Comparison of ENCODE assay signal across 1 cellular context in the genomic region with DNA sequence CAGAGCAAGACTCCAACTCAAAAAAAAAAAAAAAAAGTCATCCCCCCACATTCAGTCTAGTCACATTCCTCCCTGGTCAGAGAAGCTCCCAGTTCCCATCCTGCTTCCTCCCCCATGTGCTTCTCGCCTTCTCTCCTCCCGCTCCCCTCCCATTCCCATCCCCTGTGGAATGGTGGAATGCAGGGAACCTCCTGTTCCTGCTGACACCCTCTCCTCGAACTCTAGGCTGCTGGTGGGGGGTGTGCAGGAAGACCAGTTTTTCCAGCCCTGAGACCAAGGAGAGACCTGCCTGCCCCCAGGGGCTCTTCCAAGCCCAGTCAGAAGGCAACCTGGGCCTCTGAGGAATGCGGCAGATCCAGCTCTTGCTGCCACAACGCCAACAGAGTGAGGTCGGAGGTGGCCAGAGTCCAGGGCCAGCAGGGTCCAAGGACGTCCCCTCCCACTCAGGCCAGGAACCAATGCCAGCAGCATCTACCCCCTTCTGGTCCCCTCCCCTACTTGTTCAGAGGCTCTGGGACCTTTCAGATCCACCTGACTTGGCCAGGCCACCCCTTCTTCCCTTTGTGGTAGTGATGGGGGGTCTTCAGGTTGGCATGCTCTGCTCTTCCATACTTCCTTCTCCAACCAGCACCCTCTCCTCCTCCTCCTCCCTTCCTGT.
TF ChIP-seq lines count a peak whose summit lies in the region.

No MANE protein-coding gene starts in this region.

TF ChIP-seq in HepG2, 621 proteins besides CTCF, POLR2A, EP300 and RAD21 (continued from another document and continues in another):
- TF ChIP-seq, protein P1, sequence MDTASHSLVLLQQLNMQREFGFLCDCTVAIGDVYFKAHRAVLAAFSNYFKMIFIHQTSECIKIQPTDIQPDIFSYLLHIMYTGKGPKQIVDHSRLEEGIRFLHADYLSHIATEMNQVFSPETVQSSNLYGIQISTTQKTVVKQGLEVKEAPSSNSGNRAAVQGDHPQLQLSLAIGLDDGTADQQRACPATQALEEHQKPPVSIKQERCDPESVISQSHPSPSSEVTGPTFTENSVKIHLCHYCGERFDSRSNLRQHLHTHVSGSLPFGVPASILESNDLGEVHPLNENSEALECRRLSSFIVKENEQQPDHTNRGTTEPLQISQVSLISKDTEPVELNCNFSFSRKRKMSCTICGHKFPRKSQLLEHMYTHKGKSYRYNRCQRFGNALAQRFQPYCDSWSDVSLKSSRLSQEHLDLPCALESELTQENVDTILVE (CRISPR knock-in tag; IDR thresholded peaks at IDR 0.05), result no peak
- TF ChIP-seq, protein P2, sequence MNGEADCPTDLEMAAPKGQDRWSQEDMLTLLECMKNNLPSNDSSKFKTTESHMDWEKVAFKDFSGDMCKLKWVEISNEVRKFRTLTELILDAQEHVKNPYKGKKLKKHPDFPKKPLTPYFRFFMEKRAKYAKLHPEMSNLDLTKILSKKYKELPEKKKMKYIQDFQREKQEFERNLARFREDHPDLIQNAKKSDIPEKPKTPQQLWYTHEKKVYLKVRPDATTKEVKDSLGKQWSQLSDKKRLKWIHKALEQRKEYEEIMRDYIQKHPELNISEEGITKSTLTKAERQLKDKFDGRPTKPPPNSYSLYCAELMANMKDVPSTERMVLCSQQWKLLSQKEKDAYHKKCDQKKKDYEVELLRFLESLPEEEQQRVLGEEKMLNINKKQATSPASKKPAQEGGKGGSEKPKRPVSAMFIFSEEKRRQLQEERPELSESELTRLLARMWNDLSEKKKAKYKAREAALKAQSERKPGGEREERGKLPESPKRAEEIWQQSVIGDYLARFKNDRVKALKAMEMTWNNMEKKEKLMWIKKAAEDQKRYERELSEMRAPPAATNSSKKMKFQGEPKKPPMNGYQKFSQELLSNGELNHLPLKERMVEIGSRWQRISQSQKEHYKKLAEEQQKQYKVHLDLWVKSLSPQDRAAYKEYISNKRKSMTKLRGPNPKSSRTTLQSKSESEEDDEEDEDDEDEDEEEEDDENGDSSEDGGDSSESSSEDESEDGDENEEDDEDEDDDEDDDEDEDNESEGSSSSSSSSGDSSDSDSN (CRISPR knock-in tag; IDR thresholded peaks at IDR 0.05), result peak; percentile 75
- TF ChIP-seq RORA (CRISPR knock-in tag; IDR thresholded peaks at IDR 0.05) (no peak), SAFB2 (CRISPR knock-in tag; IDR thresholded peaks at IDR 0.05; ENCODE audit: borderline replicate concordance, low read depth) (0 out of 2 replicates have a peak, but pooled peaks have one; percentile 48), ZSCAN20 (CRISPR knock-in tag; IDR thresholded peaks at IDR 0.05; ENCODE audit: borderline replicate concordance) (no peak), KDM2A (CRISPR knock-in tag; IDR thresholded peaks at IDR 0.05; ENCODE audit: borderline replicate concordance, low read depth) (peak; percentile 43; the same call in 1 of the 2 replicates), ZBTB7B (CRISPR knock-in tag; IDR thresholded peaks at IDR 0.05) (peak; percentile 87), KLF13 (CRISPR knock-in tag; IDR thresholded peaks at IDR 0.05) (no peak), AKAP8 (CRISPR knock-in tag; IDR thresholded peaks at IDR 0.05) (peak; percentile 68), PHB2 (IDR thresholded peaks at IDR 0.05; ENCODE audit: partially characterized antibody) (no peak), ZNF383 (CRISPR knock-in tag; IDR thresholded peaks at IDR 0.05; ENCODE audit: borderline replicate concordance) (no peak), PHF21A (CRISPR knock-in tag; IDR thresholded peaks at IDR 0.05) (peak; percentile 80), NFATC3 (CRISPR knock-in tag; IDR thresholded peaks at IDR 0.05) (no peak), SRY (CRISPR knock-in tag; IDR thresholded peaks at IDR 0.05) (no peak; the same call in 1 of the 2 replicates), AHR (CRISPR knock-in tag; IDR thresholded peaks at IDR 0.05) (0 out of 2 replicates have a peak, but pooled peaks have one; percentile 23), POLR2AphosphoS5 (IDR thresholded peaks at IDR 0.05; ENCODE audit: low read depth, low read length) (peak; percentile 73), ZKSCAN5 (CRISPR knock-in tag; IDR thresholded peaks at IDR 0.05) (no peak), NFE2L2 (IDR thresholded peaks at IDR 0.05; ENCODE audit: low read length) (no peak), SMAD9 (CRISPR knock-in tag; IDR thresholded peaks at IDR 0.05) (no peak), SRSF1 (optimal IDR thresholded peaks at IDR 0.05; ENCODE audit: low read depth, low read length) (no peak), ZSCAN12 (CRISPR knock-in tag; IDR thresholded peaks at IDR 0.05) (no peak), THAP11 (CRISPR knock-in tag; IDR thresholded peaks at IDR 0.05) (peak; percentile 64; the same call in 1 of the 2 replicates), SMAD1 (CRISPR knock-in tag; IDR thresholded peaks at IDR 0.05; ENCODE audit: borderline replicate concordance, low read depth) (no peak), ZNF382 (CRISPR knock-in tag; IDR thresholded peaks at IDR 0.05; ENCODE audit: borderline replicate concordance) (no peak), ZNF138 (CRISPR knock-in tag; IDR thresholded peaks at IDR 0.05; ENCODE audit: low read depth) (no peak), GTF3A (CRISPR knock-in tag; conservative IDR thresholded peaks at IDR 0.05) (no peak), ZNF354B (CRISPR knock-in tag; IDR thresholded peaks at IDR 0.05) (no peak), NFIB (CRISPR knock-in tag; IDR thresholded peaks at IDR 0.05; ENCODE audit: borderline replicate concordance) (0 out of 2 replicates have a peak, but pooled peaks have one; percentile 67), ZNF558 (CRISPR knock-in tag; IDR thresholded peaks at IDR 0.05; ENCODE audit: borderline replicate concordance) (no peak), HNF4A (CRISPR knock-in tag; IDR thresholded peaks at IDR 0.05) (peak; percentile 99), ZNF703 (CRISPR knock-in tag; IDR thresholded peaks at IDR 0.05; ENCODE audit: borderline replicate concordance) (no peak), GPN1 (CRISPR knock-in tag; IDR thresholded peaks at IDR 0.05; ENCODE audit: borderline replicate concordance) (no peak), ZNF432 (CRISPR knock-in tag; IDR thresholded peaks at IDR 0.05; ENCODE audit: borderline replicate concordance) (no peak), ZNF547 (CRISPR knock-in tag; IDR thresholded peaks at IDR 0.05) (no peak)
- TF ChIP-seq, protein P3, sequence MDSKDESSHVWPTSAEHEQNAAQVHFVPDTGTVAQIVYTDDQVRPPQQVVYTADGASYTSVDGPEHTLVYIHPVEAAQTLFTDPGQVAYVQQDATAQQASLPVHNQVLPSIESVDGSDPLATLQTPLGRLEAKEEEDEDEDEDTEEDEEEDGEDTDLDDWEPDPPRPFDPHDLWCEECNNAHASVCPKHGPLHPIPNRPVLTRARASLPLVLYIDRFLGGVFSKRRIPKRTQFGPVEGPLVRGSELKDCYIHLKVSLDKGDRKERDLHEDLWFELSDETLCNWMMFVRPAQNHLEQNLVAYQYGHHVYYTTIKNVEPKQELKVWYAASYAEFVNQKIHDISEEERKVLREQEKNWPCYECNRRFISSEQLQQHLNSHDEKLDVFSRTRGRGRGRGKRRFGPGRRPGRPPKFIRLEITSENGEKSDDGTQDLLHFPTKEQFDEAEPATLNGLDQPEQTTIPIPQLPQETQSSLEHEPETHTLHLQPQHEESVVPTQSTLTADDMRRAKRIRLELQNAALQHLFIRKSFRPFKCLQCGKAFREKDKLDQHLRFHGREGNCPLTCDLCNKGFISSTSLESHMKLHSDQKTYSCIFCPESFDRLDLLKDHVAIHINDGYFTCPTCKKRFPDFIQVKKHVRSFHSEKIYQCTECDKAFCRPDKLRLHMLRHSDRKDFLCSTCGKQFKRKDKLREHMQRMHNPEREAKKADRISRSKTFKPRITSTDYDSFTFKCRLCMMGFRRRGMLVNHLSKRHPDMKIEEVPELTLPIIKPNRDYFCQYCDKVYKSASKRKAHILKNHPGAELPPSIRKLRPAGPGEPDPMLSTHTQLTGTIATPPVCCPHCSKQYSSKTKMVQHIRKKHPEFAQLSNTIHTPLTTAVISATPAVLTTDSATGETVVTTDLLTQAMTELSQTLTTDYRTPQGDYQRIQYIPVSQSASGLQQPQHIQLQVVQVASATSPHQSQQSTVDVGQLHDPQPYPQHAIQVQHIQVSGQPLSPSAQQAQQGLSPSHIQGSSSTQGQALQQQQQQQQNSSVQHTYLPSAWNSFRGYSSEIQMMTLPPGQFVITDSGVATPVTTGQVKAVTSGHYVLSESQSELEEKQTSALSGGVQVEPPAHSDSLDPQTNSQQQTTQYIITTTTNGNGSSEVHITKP (CRISPR knock-in tag; IDR thresholded peaks at IDR 0.05; ENCODE audit: low read depth), result no peak
- TF ChIP-seq, protein P4, sequence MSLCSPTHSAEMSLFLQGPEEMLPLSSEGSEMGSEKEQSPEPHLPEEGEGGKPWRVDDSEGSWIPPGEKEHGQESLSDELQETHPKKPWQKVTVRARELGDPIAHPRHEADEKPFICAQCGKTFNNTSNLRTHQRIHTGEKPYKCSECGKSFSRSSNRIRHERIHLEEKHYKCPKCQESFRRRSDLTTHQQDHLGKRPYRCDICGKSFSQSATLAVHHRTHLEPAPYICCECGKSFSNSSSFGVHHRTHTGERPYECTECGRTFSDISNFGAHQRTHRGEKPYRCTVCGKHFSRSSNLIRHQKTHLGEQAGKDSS (CRISPR knock-in tag; IDR thresholded peaks at IDR 0.05; ENCODE audit: borderline replicate concordance, low read depth), result no peak
- TF ChIP-seq, protein P5, sequence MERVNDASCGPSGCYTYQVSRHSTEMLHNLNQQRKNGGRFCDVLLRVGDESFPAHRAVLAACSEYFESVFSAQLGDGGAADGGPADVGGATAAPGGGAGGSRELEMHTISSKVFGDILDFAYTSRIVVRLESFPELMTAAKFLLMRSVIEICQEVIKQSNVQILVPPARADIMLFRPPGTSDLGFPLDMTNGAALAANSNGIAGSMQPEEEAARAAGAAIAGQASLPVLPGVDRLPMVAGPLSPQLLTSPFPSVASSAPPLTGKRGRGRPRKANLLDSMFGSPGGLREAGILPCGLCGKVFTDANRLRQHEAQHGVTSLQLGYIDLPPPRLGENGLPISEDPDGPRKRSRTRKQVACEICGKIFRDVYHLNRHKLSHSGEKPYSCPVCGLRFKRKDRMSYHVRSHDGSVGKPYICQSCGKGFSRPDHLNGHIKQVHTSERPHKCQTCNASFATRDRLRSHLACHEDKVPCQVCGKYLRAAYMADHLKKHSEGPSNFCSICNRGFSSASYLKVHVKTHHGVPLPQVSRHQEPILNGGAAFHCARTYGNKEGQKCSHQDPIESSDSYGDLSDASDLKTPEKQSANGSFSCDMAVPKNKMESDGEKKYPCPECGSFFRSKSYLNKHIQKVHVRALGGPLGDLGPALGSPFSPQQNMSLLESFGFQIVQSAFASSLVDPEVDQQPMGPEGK (CRISPR knock-in tag; IDR thresholded peaks at IDR 0.05), result peak; percentile 95
- TF ChIP-seq, protein P6, sequence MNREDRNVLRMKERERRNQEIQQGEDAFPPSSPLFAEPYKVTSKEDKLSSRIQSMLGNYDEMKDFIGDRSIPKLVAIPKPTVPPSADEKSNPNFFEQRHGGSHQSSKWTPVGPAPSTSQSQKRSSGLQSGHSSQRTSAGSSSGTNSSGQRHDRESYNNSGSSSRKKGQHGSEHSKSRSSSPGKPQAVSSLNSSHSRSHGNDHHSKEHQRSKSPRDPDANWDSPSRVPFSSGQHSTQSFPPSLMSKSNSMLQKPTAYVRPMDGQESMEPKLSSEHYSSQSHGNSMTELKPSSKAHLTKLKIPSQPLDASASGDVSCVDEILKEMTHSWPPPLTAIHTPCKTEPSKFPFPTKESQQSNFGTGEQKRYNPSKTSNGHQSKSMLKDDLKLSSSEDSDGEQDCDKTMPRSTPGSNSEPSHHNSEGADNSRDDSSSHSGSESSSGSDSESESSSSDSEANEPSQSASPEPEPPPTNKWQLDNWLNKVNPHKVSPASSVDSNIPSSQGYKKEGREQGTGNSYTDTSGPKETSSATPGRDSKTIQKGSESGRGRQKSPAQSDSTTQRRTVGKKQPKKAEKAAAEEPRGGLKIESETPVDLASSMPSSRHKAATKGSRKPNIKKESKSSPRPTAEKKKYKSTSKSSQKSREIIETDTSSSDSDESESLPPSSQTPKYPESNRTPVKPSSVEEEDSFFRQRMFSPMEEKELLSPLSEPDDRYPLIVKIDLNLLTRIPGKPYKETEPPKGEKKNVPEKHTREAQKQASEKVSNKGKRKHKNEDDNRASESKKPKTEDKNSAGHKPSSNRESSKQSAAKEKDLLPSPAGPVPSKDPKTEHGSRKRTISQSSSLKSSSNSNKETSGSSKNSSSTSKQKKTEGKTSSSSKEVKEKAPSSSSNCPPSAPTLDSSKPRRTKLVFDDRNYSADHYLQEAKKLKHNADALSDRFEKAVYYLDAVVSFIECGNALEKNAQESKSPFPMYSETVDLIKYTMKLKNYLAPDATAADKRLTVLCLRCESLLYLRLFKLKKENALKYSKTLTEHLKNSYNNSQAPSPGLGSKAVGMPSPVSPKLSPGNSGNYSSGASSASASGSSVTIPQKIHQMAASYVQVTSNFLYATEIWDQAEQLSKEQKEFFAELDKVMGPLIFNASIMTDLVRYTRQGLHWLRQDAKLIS (CRISPR knock-in tag; IDR thresholded peaks at IDR 0.05), result no peak
- TF ChIP-seq, protein P7, sequence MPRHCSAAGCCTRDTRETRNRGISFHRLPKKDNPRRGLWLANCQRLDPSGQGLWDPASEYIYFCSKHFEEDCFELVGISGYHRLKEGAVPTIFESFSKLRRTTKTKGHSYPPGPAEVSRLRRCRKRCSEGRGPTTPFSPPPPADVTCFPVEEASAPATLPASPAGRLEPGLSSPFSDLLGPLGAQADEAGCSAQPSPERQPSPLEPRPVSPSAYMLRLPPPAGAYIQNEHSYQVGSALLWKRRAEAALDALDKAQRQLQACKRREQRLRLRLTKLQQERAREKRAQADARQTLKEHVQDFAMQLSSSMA (CRISPR knock-in tag; IDR thresholded peaks at IDR 0.05), result no peak
- TF ChIP-seq, protein P8, sequence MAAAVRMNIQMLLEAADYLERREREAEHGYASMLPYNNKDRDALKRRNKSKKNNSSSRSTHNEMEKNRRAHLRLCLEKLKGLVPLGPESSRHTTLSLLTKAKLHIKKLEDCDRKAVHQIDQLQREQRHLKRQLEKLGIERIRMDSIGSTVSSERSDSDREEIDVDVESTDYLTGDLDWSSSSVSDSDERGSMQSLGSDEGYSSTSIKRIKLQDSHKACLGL (CRISPR knock-in tag; IDR thresholded peaks at IDR 0.05), result 0 out of 2 replicates have a peak, but pooled peaks have one; percentile 30
- TF ChIP-seq, protein P9, sequence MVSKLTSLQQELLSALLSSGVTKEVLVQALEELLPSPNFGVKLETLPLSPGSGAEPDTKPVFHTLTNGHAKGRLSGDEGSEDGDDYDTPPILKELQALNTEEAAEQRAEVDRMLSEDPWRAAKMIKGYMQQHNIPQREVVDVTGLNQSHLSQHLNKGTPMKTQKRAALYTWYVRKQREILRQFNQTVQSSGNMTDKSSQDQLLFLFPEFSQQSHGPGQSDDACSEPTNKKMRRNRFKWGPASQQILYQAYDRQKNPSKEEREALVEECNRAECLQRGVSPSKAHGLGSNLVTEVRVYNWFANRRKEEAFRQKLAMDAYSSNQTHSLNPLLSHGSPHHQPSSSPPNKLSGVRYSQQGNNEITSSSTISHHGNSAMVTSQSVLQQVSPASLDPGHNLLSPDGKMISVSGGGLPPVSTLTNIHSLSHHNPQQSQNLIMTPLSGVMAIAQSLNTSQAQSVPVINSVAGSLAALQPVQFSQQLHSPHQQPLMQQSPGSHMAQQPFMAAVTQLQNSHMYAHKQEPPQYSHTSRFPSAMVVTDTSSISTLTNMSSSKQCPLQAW (CRISPR knock-in tag; IDR thresholded peaks at IDR 0.05), result peak; percentile 95
- TF ChIP-seq, protein P10, sequence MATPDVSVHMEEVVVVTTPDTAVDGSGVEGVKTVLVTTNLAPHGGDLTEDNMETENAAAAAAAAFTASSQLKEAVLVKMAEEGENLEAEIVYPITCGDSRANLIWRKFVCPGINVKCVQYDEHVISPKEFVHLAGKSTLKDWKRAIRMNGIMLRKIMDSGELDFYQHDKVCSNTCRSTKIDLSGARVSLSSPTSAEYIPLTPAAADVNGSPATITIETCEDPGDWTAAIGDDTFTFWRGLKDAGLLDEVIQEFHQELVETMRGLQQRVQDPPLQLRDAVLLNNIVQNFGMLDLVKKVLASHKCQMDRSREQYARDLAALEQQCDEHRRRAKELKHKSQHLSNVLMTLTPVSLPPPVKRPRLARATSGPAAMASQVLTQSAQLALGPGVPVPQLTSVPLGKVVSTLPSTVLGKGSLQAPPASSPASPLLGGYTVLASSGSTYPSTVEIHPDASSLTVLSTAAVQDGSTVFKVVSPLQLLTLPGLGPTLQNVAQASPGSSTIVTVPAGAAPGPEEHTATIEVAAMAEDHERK (CRISPR knock-in tag; IDR thresholded peaks at IDR 0.05; ENCODE audit: low read depth), result no peak
